ENCODE assay signal across 19 cellular contexts in genomic region chr20:48186915-48187314, GRCh38.
DNase-seq lines count a peak whose midpoint lies in the region; ATAC-seq, FAIRE-seq and TF ChIP-seq lines count a peak whose summit lies in the region.
"Had no signal": no experiment of that assay in that cellular context is flagged by ENCODE, and none has a peak within 500 bp of the region (broad histone marks: within the 10 kb centered on the region; RNA-seq: fewer than 3 reads in every experiment).

No MANE protein-coding gene starts in this region.

- FAIRE-seq in D721Med (lab: Jason Lieb, UNC), result peak; percentile 89
- FAIRE-seq: G401.6 had no signal

- no peaks in the 10 kb centered on the region for H3K27me3 Mint-ChIP-seq in endodermal cell (ENCODE audit: insufficient read depth)
- peaks cover 9% of the 10 kb centered on the region for H3K27me3 Mint-ChIP-seq in nephron (ENCODE audit: low read depth)
- peaks cover 4 to 13% of the 10 kb centered on the region in 2 donors for H3K27me3 Mint-ChIP-seq in CD8-positive, alpha-beta memory T cell
- H3K27me3 Mint-ChIP-seq: activated naive CD8-positive, alpha-beta T cell treated with anti-CD3 and anti-CD28 coated beads for 36 hours had no signal

- H3K27me3 ChIP-seq in endodermal cell (ENCODE audit: control insufficient read depth, insufficient read depth, low read length, poor library complexity, severe bottlenecking), result no peaks in the 10 kb centered on the region
- no peaks in the 10 kb centered on the region for H3K27me3 ChIP-seq in sigmoid colon
- no peaks in the 10 kb centered on the region for H3K27me3 ChIP-seq in CD8-positive, alpha-beta memory T cell (ENCODE audit: insufficient read depth, low read length, poor library complexity, severe bottlenecking)
- H3K27me3 ChIP-seq: breast epithelium, ovary had no signal

- TF ChIP-seq CTCF in D721Med (IDR thresholded peaks at IDR 0.05; ENCODE audit: insufficient read depth, missing control alignments), result no peak
- no peak for TF ChIP-seq CTCF in endodermal cell (conservative IDR thresholded peaks at IDR 0.05)
- no peak for TF ChIP-seq CTCF in nephron (IDR thresholded peaks at IDR 0.05; ENCODE audit: unreplicated experiment in 3 of 3)
- TF ChIP-seq CTCF in GM20000 (IDR thresholded peaks at IDR 0.05; ENCODE audit: extremely low read depth, missing control alignments), result no peak
- no peak for TF ChIP-seq CTCF in sigmoid colon (IDR thresholded peaks at IDR 0.05)

- POLR2A ChIA-PET in CD8-positive, alpha-beta memory T cell (lab: Charles Lee), result no interaction called here

- H3K36me3 Mint-ChIP-seq in endodermal cell (ENCODE audit: low read depth), result no peaks in the 10 kb centered on the region
- H3K36me3 Mint-ChIP-seq in nephron (ENCODE audit: low read depth), result no peaks in the 10 kb centered on the region
- H3K36me3 Mint-ChIP-seq in CD8-positive, alpha-beta memory T cell, result no peaks in the 10 kb centered on the region
- H3K36me3 Mint-ChIP-seq: activated naive CD8-positive, alpha-beta T cell treated with anti-CD3 and anti-CD28 coated beads for 36 hours had no signal

- H3K4me3 ChIP-seq in endodermal cell (ENCODE audit: low read length) (no peak overlapping the region), sigmoid colon (no peak overlapping the region)
- no peak overlapping the region for H3K4me3 ChIP-seq in CD8-positive, alpha-beta memory T cell (ENCODE audit: low read length)
- H3K4me3 ChIP-seq: breast epithelium, ovary, skin epidermis had no signal

- peaks cover 12% of the 10 kb centered on the region for H3K9me3 Mint-ChIP-seq in endodermal cell
- peaks cover 4% of the 10 kb centered on the region for H3K9me3 Mint-ChIP-seq in nephron
- H3K9me3 Mint-ChIP-seq in CD8-positive, alpha-beta memory T cell, result no peaks in the 10 kb centered on the region
- H3K9me3 Mint-ChIP-seq: activated naive CD8-positive, alpha-beta T cell treated with anti-CD3 and anti-CD28 coated beads for 36 hours; activated T-cell treated with anti-CD3 and anti-CD28 coated beads, Interleukin-2, amount 50 U/mL, for 72 hours had no signal

- WGBS in endodermal cell (ENCODE audit: insufficient coverage in 1 of 2, insufficient read length in 1 of 2), 2 experiments, result 34 to 36% methylated on average over 7 of the region's 7 CpGs
- WGBS in sigmoid colon, 2 donors, result 25 to 61% methylated on average over 7 of the region's 7 CpGs

- no peak overlapping the region for H3K4me3 Mint-ChIP-seq in endodermal cell
- no peak overlapping the region for H3K4me3 Mint-ChIP-seq in nephron
- H3K4me3 Mint-ChIP-seq in CD8-positive, alpha-beta memory T cell, result no peak overlapping the region
- H3K4me3 Mint-ChIP-seq: activated CD8-positive, alpha-beta T cell treated with anti-CD3 and anti-CD28 coated beads, Interleukin-2, amount 10 ng/mL, durations not matched to agents 7 days and 5 days; activated naive CD8-positive, alpha-beta T cell treated with anti-CD3 and anti-CD28 coated beads for 36 hours; activated T-cell treated with anti-CD3 and anti-CD28 coated beads, Interleukin-2, amount 50 U/mL, for 72 hours had no signal

- TF ChIP-seq EP300 in sigmoid colon (IDR thresholded peaks at IDR 0.05), result no peak

- no peak for TF ChIP-seq POLR2A in sigmoid colon (IDR thresholded peaks at IDR 0.05)

- H3K36me3 ChIP-seq in endodermal cell (ENCODE audit: control insufficient read depth, insufficient read depth, low read length) (no peaks in the 10 kb centered on the region), sigmoid colon (no peaks in the 10 kb centered on the region)
- H3K36me3 ChIP-seq in CD8-positive, alpha-beta memory T cell (ENCODE audit: insufficient read depth, low read length), result no peaks in the 10 kb centered on the region
- H3K36me3 ChIP-seq: breast epithelium, ovary had no signal

- intact Hi-C loops in sigmoid colon (cut with DNase I), result no loop called here

- peaks cover 37% of the 10 kb centered on the region for H3K4me1 Mint-ChIP-seq in endodermal cell
- peaks cover 59% of the 10 kb centered on the region for H3K4me1 Mint-ChIP-seq in nephron
- no peaks in the 10 kb centered on the region for H3K4me1 Mint-ChIP-seq in CD8-positive, alpha-beta memory T cell
- H3K4me1 Mint-ChIP-seq: activated naive CD8-positive, alpha-beta T cell treated with anti-CD3 and anti-CD28 coated beads for 36 hours had no signal

- H3K27ac Mint-ChIP-seq in endodermal cell (peak overlapping the region; percentile 28), nephron (peak overlapping the region; percentile 26 to 63 (median 45))
- H3K27ac Mint-ChIP-seq in CD8-positive, alpha-beta memory T cell, result no peak overlapping the region
- H3K27ac Mint-ChIP-seq: activated CD8-positive, alpha-beta T cell treated with anti-CD3 and anti-CD28 coated beads, Interleukin-2, amount 10 ng/mL, durations not matched to agents 7 days and 5 days; activated naive CD8-positive, alpha-beta T cell treated with anti-CD3 and anti-CD28 coated beads for 36 hours; activated T-cell treated with anti-CD3 and anti-CD28 coated beads, Interleukin-2, amount 50 U/mL, for 72 hours had no signal

- no peak overlapping the region for H3K9ac ChIP-seq in endodermal cell (ENCODE audit: extremely low read depth, low read length, poor library complexity, severe bottlenecking)

- H3K9me3 ChIP-seq in endodermal cell (ENCODE audit: control insufficient read depth, low read length) (peaks cover 5% of the 10 kb centered on the region), sigmoid colon (no peaks in the 10 kb centered on the region)
- H3K9me3 ChIP-seq in CD8-positive, alpha-beta memory T cell (ENCODE audit: low read length), result no peaks in the 10 kb centered on the region
- H3K9me3 ChIP-seq: breast epithelium, ovary had no signal

- H3K4me1 ChIP-seq in endodermal cell (ENCODE audit: control insufficient read depth, insufficient read depth, low read length), result peaks cover 22% of the 10 kb centered on the region
- peaks cover 0 to 11% (median 4%) of the 10 kb centered on the region in 4 donors for H3K4me1 ChIP-seq in sigmoid colon
- H3K4me1 ChIP-seq in CD8-positive, alpha-beta memory T cell (ENCODE audit: insufficient read depth, low read length), result no peaks in the 10 kb centered on the region
- H3K4me1 ChIP-seq: breast epithelium had no signal

- no peak for DNase-seq in D721Med (ENCODE audit: insufficient read length, low spot score)
- peak; percentile 93 for DNase-seq in NCI-H446 treated with DMSO at 0.1 percent for 48 hours (lab: John Stamatoyannopoulos, UW)
- DNase-seq in endodermal cell, result peak; percentile 83
- DNase-seq in GM20000 (ENCODE audit: low spot score), result no peak
- DNase-seq in sigmoid colon, result no peak
- no peak for DNase-seq in CD8-positive, alpha-beta memory T cell
- DNase-seq: activated CD8-positive, alpha-beta T cell treated with anti-CD3 and anti-CD28 coated beads, Interleukin-2, amount 10 ng/mL, durations not matched to agents 7 days and 5 days; activated naive CD8-positive, alpha-beta T cell treated with anti-CD3 and anti-CD28 coated beads for 36 hours; activated T-cell treated with anti-CD3 and anti-CD28 coated beads, Interleukin-2, amount 50 U/mL, for 72 hours; COR-L47; NCI-H1105 treated with DMSO at 0.1 percent for 48 hours; SHP77 treated with DMSO at 0.1 percent for 48 hours; stimulated activated CD4-positive, alpha-beta T cell treated with anti-CD3 and anti-CD28 coated beads, Interleukin-4, amount 100 ng/mL, for 24 hours had no signal

- CTCF ChIA-PET in CD8-positive, alpha-beta memory T cell (lab: Charles Lee), result no interaction called here

- H3K27ac ChIP-seq in endodermal cell (ENCODE audit: low read depth, low read length) (no peak overlapping the region), sigmoid colon (no peak overlapping the region)
- no peak overlapping the region for H3K27ac ChIP-seq in CD8-positive, alpha-beta memory T cell (ENCODE audit: low read depth, low read length)
- H3K27ac ChIP-seq: ovary had no signal

- ATAC-seq in GM21619 (IDR thresholded peaks at IDR 0.05; ENCODE audit: unreplicated experiment), result no peak
- ATAC-seq: activated CD8-positive, alpha-beta T cell treated with anti-CD3 and anti-CD28 coated beads, Interleukin-2, amount 10 ng/mL, durations not matched to agents 7 days and 5 days; activated T-cell treated with anti-CD3 and anti-CD28 coated beads, Interleukin-2, amount 50 U/mL, for 72 hours had no signal

Comparison
In these comparisons a context has a peak if more than half of its experiments do, and no peak if none do; other contexts are left out.
1. DNase-seq: peak in NCI-H446 treated with DMSO at 0.1 percent for 48 hours (single experiment) and endodermal cell (single experiment); none in D721Med (single experiment), GM20000 (single experiment), sigmoid colon (single experiment) and CD8-positive, alpha-beta memory T cell (0 of 5).
2. H3K27ac Mint-ChIP-seq: peak in endodermal cell (single experiment) and nephron (3 of 3); none in CD8-positive, alpha-beta memory T cell (0 of 8).